In genomic region chr14:74302634-74303569, GRCh38 we compare ENCODE assay signal across 1 cellular context.
A peak's percentile ranks its signal among the peaks of the same experiment; 100 is the strongest.
TF ChIP-seq lines count a peak whose summit lies in the region.

ABCD4 (minus strand) TSS chr14:74302934; CDS start chr14:74302912, 22 bp downstream.

TF ChIP-seq in HepG2, 621 proteins besides CTCF, POLR2A, EP300 and RAD21 (continued from another document and continues in another):
- TF ChIP-seq HINFP (CRISPR knock-in tag; IDR thresholded peaks at IDR 0.05; ENCODE audit: low read depth) (peak; percentile 21; the same call in 1 of the 2 replicates), PPARG (CRISPR knock-in tag; conservative IDR thresholded peaks at IDR 0.05) (0 out of 2 replicates have a peak, but pooled peaks have one; percentile 34), NCOA5 (CRISPR knock-in tag; IDR thresholded peaks at IDR 0.05) (no peak), RBM39 (IDR thresholded peaks at IDR 0.05; ENCODE audit: low read depth, low read length, poor library complexity, severe bottlenecking) (peak; percentile 62), ETS1 (CRISPR knock-in tag; IDR thresholded peaks at IDR 0.05) (no peak), DNMT1 (CRISPR knock-in tag; IDR thresholded peaks at IDR 0.05) (no peak), MAFG (CRISPR knock-in tag; IDR thresholded peaks at IDR 0.05) (no peak), ZNF557 (CRISPR knock-in tag; IDR thresholded peaks at IDR 0.05) (no peak), ATAD3A (CRISPR knock-in tag; IDR thresholded peaks at IDR 0.05) (peak; percentile 63; the same call in 1 of the 2 replicates), NAIF1 (CRISPR knock-in tag; IDR thresholded peaks at IDR 0.05; ENCODE audit: borderline replicate concordance) (peak; percentile 80; the same call in 1 of the 2 replicates), MEIS2 (CRISPR knock-in tag; IDR thresholded peaks at IDR 0.05) (peak; percentile 24; the same call in 1 of the 2 replicates), PHF8 (CRISPR knock-in tag; IDR thresholded peaks at IDR 0.05) (peak; percentile 99), RARA (CRISPR knock-in tag; IDR thresholded peaks at IDR 0.05) (peak; percentile 38; the same call in 1 of the 2 replicates), ZNF598 (CRISPR knock-in tag; IDR thresholded peaks at IDR 0.05; ENCODE audit: borderline replicate concordance) (no peak), ELK4 (CRISPR knock-in tag; IDR thresholded peaks at IDR 0.05; ENCODE audit: borderline replicate concordance) (no peak), ZC3H4 (CRISPR knock-in tag; IDR thresholded peaks at IDR 0.05; ENCODE audit: borderline replicate concordance) (no peak), ZNF615 (CRISPR knock-in tag; IDR thresholded peaks at IDR 0.05; ENCODE audit: borderline replicate concordance) (no peak), ZBTB14 (CRISPR knock-in tag; IDR thresholded peaks at IDR 0.05) (no peak), ZHX1 (CRISPR knock-in tag; IDR thresholded peaks at IDR 0.05; ENCODE audit: low read depth) (no peak; the same call in 1 of the 2 replicates), E2F5 (CRISPR knock-in tag; conservative IDR thresholded peaks at IDR 0.05) (0 out of 2 replicates have a peak, but pooled peaks have one; percentile 51), ZNF292 (CRISPR knock-in tag; IDR thresholded peaks at IDR 0.05; ENCODE audit: borderline replicate concordance, low read depth) (peak; percentile 66; the same call in 1 of the 2 replicates), ATF6 (CRISPR knock-in tag; conservative IDR thresholded peaks at IDR 0.05) (peak; percentile 41; the same call in 1 of the 2 replicates), ZNF101 (CRISPR knock-in tag; IDR thresholded peaks at IDR 0.05; ENCODE audit: borderline replicate concordance, low read depth) (no peak), RELA (CRISPR knock-in tag; IDR thresholded peaks at IDR 0.05) (no peak), STAG1 (CRISPR knock-in tag; IDR thresholded peaks at IDR 0.05) (no peak), PRDM10 (CRISPR knock-in tag; IDR thresholded peaks at IDR 0.05; ENCODE audit: low read depth) (no peak), IRF9 (CRISPR knock-in tag; IDR thresholded peaks at IDR 0.05; ENCODE audit: borderline replicate concordance) (no peak), SNAPC2 (CRISPR knock-in tag; IDR thresholded peaks at IDR 0.05) (no peak), TBP (CRISPR knock-in tag; IDR thresholded peaks at IDR 0.05) (no peak), HBP1 (CRISPR knock-in tag; IDR thresholded peaks at IDR 0.05; ENCODE audit: low read depth) (no peak), SIX4 (CRISPR knock-in tag; IDR thresholded peaks at IDR 0.05) (no peak), MAFF (IDR thresholded peaks at IDR 0.05; ENCODE audit: low read depth, low read length) (no peak), TERF1 (CRISPR knock-in tag; IDR thresholded peaks at IDR 0.05) (no peak), MLXIP (CRISPR knock-in tag; IDR thresholded peaks at IDR 0.05; ENCODE audit: borderline replicate concordance) (no peak), FOXA1 (IDR thresholded peaks at IDR 0.05) (no peak), FOXA1 (CRISPR knock-in tag; IDR thresholded peaks at IDR 0.05) (no peak; the same call in 1 of the 2 replicates)
